Comparison of ENCODE assay signal across 8 cellular contexts in genomic region chr17:3635474-3636153, GRCh38. TPM values are rescaled to one million over a fixed set of nuclear protein-coding genes. Genes with fewer than 3 reads are reported as not detected.
DNase-seq lines count a peak whose midpoint lies in the region; FAIRE-seq and TF ChIP-seq lines count a peak whose summit lies in the region.

No MANE protein-coding gene starts in this region.

- peak overlapping the region; percentile 95 for H3K4me3 Mint-ChIP-seq in activated naive CD4-positive, alpha-beta T cell treated with anti-CD3 and anti-CD28 coated beads, Interleukin-2, amount 50 U/mL, for 24 hours
- peak overlapping the region; percentile 97 for H3K4me3 Mint-ChIP-seq in glutamatergic neuron (ENCODE audit: unreplicated experiment)

- H3K27ac Mint-ChIP-seq in activated naive CD4-positive, alpha-beta T cell treated with anti-CD3 and anti-CD28 coated beads, Interleukin-2, amount 50 U/mL, for 24 hours: no peak overlapping the region
- H3K27ac Mint-ChIP-seq in glutamatergic neuron (ENCODE audit: unreplicated experiment): peak overlapping the region; percentile 91

- no peak for FAIRE-seq in RCC 7860 (lab: Jason Lieb, UNC)

- H3K36me3 Mint-ChIP-seq in activated naive CD4-positive, alpha-beta T cell treated with anti-CD3 and anti-CD28 coated beads, Interleukin-2, amount 50 U/mL, for 24 hours: no peaks in the 10 kb centered on the region
- H3K36me3 Mint-ChIP-seq in glutamatergic neuron (ENCODE audit: unreplicated experiment): no peaks in the 10 kb centered on the region

- TF ChIP-seq CTCF in VCaP (conservative IDR thresholded peaks at IDR 0.05) (no peak), glutamatergic neuron (IDR thresholded peaks at IDR 0.05; ENCODE audit: partially characterized antibody, unreplicated experiment) (no peak), retinal pigment epithelial cell (conservative IDR thresholded peaks at IDR 0.05; ENCODE audit: low read depth, low read length) (no peak)

- no peaks in the 10 kb centered on the region for H3K27me3 Mint-ChIP-seq in activated naive CD4-positive, alpha-beta T cell treated with anti-CD3 and anti-CD28 coated beads, Interleukin-2, amount 50 U/mL, for 24 hours
- H3K27me3 Mint-ChIP-seq in glutamatergic neuron (ENCODE audit: unreplicated experiment): peaks cover 10% of the 10 kb centered on the region

- H3K9me3 Mint-ChIP-seq in activated naive CD4-positive, alpha-beta T cell treated with anti-CD3 and anti-CD28 coated beads, Interleukin-2, amount 50 U/mL, for 24 hours: no peaks in the 10 kb centered on the region
- peaks cover 9% of the 10 kb centered on the region for H3K9me3 Mint-ChIP-seq in glutamatergic neuron (ENCODE audit: unreplicated experiment)

- peaks cover 20% of the 10 kb centered on the region for H3K4me1 Mint-ChIP-seq in activated naive CD4-positive, alpha-beta T cell treated with anti-CD3 and anti-CD28 coated beads, Interleukin-2, amount 50 U/mL, for 24 hours
- H3K4me1 Mint-ChIP-seq in glutamatergic neuron (ENCODE audit: low read depth, unreplicated experiment): peaks cover 22% of the 10 kb centered on the region

- H3K27ac ChIP-seq in VCaP: peak overlapping the region; percentile 97

- no peak for DNase-seq in activated naive CD4-positive, alpha-beta T cell treated with anti-CD3 and anti-CD28 coated beads, Interleukin-2, amount 50 U/mL, for 16 hours
- DNase-seq in glutamatergic neuron (no peak), retinal pigment epithelial cell (ENCODE audit: low read depth) (no peak), RCC 7860 (ENCODE audit: low spot score) (no peak), putamen (ENCODE audit: low spot score) (no peak), superior temporal gyrus (ENCODE audit: extremely low spot score) (no peak)

- H3K4me3 ChIP-seq in retinal pigment epithelial cell (ENCODE audit: low read length): peak overlapping the region; percentile 86

RNA-seq across cellular contexts. Expression of gene SHPK, which starts 0.4 kb away (rescaled TPM):
- total RNA-seq in glutamatergic neuron (ENCODE audit: unreplicated experiment): 35.5 TPM

RNA-seq across cellular contexts. Expression of gene CTNS, which starts 0.9 kb away (rescaled TPM):
- 17.2 TPM for total RNA-seq in glutamatergic neuron (ENCODE audit: unreplicated experiment)

RNA-seq across cellular contexts. Expression of gene TRPV1, which starts 26.4 kb away (rescaled TPM):
- 29.8 TPM for total RNA-seq in glutamatergic neuron (ENCODE audit: unreplicated experiment)

RNA-seq across cellular contexts. Expression of gene TAX1BP3, which starts 32.8 kb away (rescaled TPM):
- total RNA-seq in glutamatergic neuron (ENCODE audit: unreplicated experiment): 91.4 TPM

RNA-seq across cellular contexts. Expression of gene EMC6, which starts 33.0 kb away (rescaled TPM):
- 44.4 TPM for total RNA-seq in glutamatergic neuron (ENCODE audit: unreplicated experiment)
